ENCODE assay signal across 1 cellular context in genomic region chr17:58004060-58004459, GRCh38.
TF ChIP-seq lines count a peak whose summit lies in the region.

No MANE protein-coding gene starts in this region.

TF ChIP-seq in HepG2, 621 proteins besides CTCF, POLR2A, EP300 and RAD21:
- TF ChIP-seq ZNF263 (CRISPR knock-in tag; IDR thresholded peaks at IDR 0.05), result no peak
- TF ChIP-seq ZNF841 (CRISPR knock-in tag; IDR thresholded peaks at IDR 0.05; ENCODE audit: borderline replicate concordance), result 0 out of 2 replicates have a peak, but pooled peaks have one; percentile 35
- TF ChIP-seq PHF20 (CRISPR knock-in tag; IDR thresholded peaks at IDR 0.05), result no peak
- TF ChIP-seq MIER3 (CRISPR knock-in tag; IDR thresholded peaks at IDR 0.05; ENCODE audit: borderline replicate concordance), result 0 out of 2 replicates have a peak, but pooled peaks have one; percentile 29
- no peak for TF ChIP-seq NFKBIZ (CRISPR knock-in tag; IDR thresholded peaks at IDR 0.05)
- no peak for TF ChIP-seq HOMEZ (CRISPR knock-in tag; IDR thresholded peaks at IDR 0.05; ENCODE audit: low read depth)
- no peak for TF ChIP-seq TRAFD1 (CRISPR knock-in tag; IDR thresholded peaks at IDR 0.05; ENCODE audit: borderline replicate concordance)
- no peak for TF ChIP-seq SP5 (CRISPR knock-in tag; IDR thresholded peaks at IDR 0.05; ENCODE audit: borderline replicate concordance, low read depth)
- no peak for TF ChIP-seq SIX4 (CRISPR knock-in tag; IDR thresholded peaks at IDR 0.05)
- no peak for TF ChIP-seq TRIM24 (CRISPR knock-in tag; IDR thresholded peaks at IDR 0.05)
- peak; percentile 36; the same call in 1 of the 2 replicates for TF ChIP-seq POLR2G (IDR thresholded peaks at IDR 0.05; ENCODE audit: low read depth, low read length)
- TF ChIP-seq SKI (IDR thresholded peaks at IDR 0.05; ENCODE audit: partially characterized antibody), result no peak
- TF ChIP-seq ZNF296 (CRISPR knock-in tag; conservative IDR thresholded peaks at IDR 0.05), result no peak
- TF ChIP-seq ZNF644 (CRISPR knock-in tag; IDR thresholded peaks at IDR 0.05; ENCODE audit: low read depth), result no peak
- no peak for TF ChIP-seq IKZF1 (IDR thresholded peaks at IDR 0.05)
- no peak for TF ChIP-seq ATF6 (CRISPR knock-in tag; conservative IDR thresholded peaks at IDR 0.05)
- TF ChIP-seq MED1 (CRISPR knock-in tag; IDR thresholded peaks at IDR 0.05), result no peak
- no peak for TF ChIP-seq ZBTB8A (CRISPR knock-in tag; IDR thresholded peaks at IDR 0.05; ENCODE audit: borderline replicate concordance, low read depth)
- no peak for TF ChIP-seq AKAP8 (CRISPR knock-in tag; IDR thresholded peaks at IDR 0.05)
- TF ChIP-seq PHB2 (IDR thresholded peaks at IDR 0.05; ENCODE audit: partially characterized antibody), result no peak
- peak; percentile 75; the same call in 1 of the 2 replicates for TF ChIP-seq CEBPB (IDR thresholded peaks at IDR 0.05; ENCODE audit: borderline replicate concordance, low read depth, low read length)
- no peak for TF ChIP-seq ZNF777 (CRISPR knock-in tag; IDR thresholded peaks at IDR 0.05)
- peak; percentile 13; the same call in 1 of the 2 replicates for TF ChIP-seq CEBPG (CRISPR knock-in tag; IDR thresholded peaks at IDR 0.05)
- no peak for TF ChIP-seq ZSCAN21 (CRISPR knock-in tag; IDR thresholded peaks at IDR 0.05; ENCODE audit: borderline replicate concordance)
